ENCODE assay signal across 1 cellular context in the genomic region with DNA sequence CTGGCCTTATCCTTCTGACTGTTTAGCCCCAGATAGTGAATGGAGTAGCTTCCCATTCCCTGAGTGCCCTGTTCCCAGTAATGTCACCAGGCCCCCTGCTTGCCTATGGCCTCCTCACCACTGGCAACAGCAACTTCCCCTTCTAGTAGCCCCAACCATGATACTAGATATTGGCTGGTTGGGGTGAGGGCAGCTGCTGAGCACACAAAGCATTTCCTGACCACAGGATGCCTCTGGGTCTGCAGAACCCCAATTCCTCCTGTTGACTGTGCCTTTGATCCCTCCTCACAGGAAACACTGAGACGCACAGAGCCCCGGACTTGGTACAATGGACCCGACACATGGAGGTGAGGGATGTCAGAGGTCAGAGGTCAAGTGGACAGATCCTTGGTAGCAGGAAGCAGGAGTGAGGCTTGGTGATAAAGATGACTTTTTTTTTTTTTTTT.
TF ChIP-seq lines count a peak whose summit lies in the region.

No MANE protein-coding gene starts in this region.

TF ChIP-seq in HepG2, 621 proteins besides CTCF, POLR2A, EP300 and RAD21 (continued from another document and continues in another):
- TF ChIP-seq IRF1 (CRISPR knock-in tag; IDR thresholded peaks at IDR 0.05; ENCODE audit: low read depth): no peak
- peak; percentile 21 for TF ChIP-seq SKI (IDR thresholded peaks at IDR 0.05; ENCODE audit: partially characterized antibody)
- TF ChIP-seq MIER3 (CRISPR knock-in tag; IDR thresholded peaks at IDR 0.05; ENCODE audit: borderline replicate concordance): peak; percentile 24; the same call in 1 of the 2 replicates
- peak; percentile 51 for TF ChIP-seq NCOR1 (IDR thresholded peaks at IDR 0.05; ENCODE audit: borderline replicate concordance, low read length)
- peak; percentile 35; the same call in 1 of the 2 replicates for TF ChIP-seq CBX5 (CRISPR knock-in tag; IDR thresholded peaks at IDR 0.05; ENCODE audit: borderline replicate concordance)
- TF ChIP-seq, protein P1, sequence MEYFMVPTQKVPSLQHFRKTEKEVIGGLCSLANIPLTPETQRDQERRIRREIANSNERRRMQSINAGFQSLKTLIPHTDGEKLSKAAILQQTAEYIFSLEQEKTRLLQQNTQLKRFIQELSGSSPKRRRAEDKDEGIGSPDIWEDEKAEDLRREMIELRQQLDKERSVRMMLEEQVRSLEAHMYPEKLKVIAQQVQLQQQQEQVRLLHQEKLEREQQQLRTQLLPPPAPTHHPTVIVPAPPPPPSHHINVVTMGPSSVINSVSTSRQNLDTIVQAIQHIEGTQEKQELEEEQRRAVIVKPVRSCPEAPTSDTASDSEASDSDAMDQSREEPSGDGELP (IDR thresholded peaks at IDR 0.05; ENCODE audit: borderline replicate concordance, low read depth): no peak
- TF ChIP-seq ARNTL (CRISPR knock-in tag; IDR thresholded peaks at IDR 0.05): peak; percentile 56; the same call in 1 of the 2 replicates
- TF ChIP-seq ZNF335 (CRISPR knock-in tag; IDR thresholded peaks at IDR 0.05): peak; percentile 84; the same call in 1 of the 2 replicates
- no peak for TF ChIP-seq ZFP82 (CRISPR knock-in tag; IDR thresholded peaks at IDR 0.05; ENCODE audit: borderline replicate concordance)
- TF ChIP-seq HHEX (CRISPR knock-in tag; IDR thresholded peaks at IDR 0.05): peak; percentile 36; the same call in 1 of the 2 replicates
- peak; percentile 67 for TF ChIP-seq HOXA3 (CRISPR knock-in tag; IDR thresholded peaks at IDR 0.05)
- TF ChIP-seq SP5 (CRISPR knock-in tag; IDR thresholded peaks at IDR 0.05; ENCODE audit: borderline replicate concordance, low read depth): 0 out of 2 replicates have a peak, but pooled peaks have one; percentile 40
- TF ChIP-seq BORCS8-MEF2B (CRISPR knock-in tag; IDR thresholded peaks at IDR 0.05): 0 out of 2 replicates have a peak, but pooled peaks have one; percentile 4
- TF ChIP-seq, protein P2, sequence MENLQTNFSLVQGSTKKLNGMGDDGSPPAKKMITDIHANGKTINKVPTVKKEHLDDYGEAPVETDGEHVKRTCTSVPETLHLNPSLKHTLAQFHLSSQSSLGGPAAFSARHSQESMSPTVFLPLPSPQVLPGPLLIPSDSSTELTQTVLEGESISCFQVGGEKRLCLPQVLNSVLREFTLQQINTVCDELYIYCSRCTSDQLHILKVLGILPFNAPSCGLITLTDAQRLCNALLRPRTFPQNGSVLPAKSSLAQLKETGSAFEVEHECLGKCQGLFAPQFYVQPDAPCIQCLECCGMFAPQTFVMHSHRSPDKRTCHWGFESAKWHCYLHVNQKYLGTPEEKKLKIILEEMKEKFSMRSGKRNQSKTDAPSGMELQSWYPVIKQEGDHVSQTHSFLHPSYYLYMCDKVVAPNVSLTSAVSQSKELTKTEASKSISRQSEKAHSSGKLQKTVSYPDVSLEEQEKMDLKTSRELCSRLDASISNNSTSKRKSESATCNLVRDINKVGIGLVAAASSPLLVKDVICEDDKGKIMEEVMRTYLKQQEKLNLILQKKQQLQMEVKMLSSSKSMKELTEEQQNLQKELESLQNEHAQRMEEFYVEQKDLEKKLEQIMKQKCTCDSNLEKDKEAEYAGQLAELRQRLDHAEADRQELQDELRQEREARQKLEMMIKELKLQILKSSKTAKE (CRISPR knock-in tag; IDR thresholded peaks at IDR 0.05; ENCODE audit: borderline replicate concordance): peak; percentile 91
- no peak for TF ChIP-seq ZNF720 (CRISPR knock-in tag; IDR thresholded peaks at IDR 0.05)
- TF ChIP-seq ZNF143 (CRISPR knock-in tag; IDR thresholded peaks at IDR 0.05): 0 out of 2 replicates have a peak, but pooled peaks have one; percentile 38
- TF ChIP-seq FOXJ3 (CRISPR knock-in tag; IDR thresholded peaks at IDR 0.05; ENCODE audit: borderline replicate concordance): peak; percentile 63; the same call in 1 of the 2 replicates
- peak; percentile 22; the same call in 1 of the 2 replicates for TF ChIP-seq ZFX (CRISPR knock-in tag; IDR thresholded peaks at IDR 0.05; ENCODE audit: low read depth)
- TF ChIP-seq, protein P3, sequence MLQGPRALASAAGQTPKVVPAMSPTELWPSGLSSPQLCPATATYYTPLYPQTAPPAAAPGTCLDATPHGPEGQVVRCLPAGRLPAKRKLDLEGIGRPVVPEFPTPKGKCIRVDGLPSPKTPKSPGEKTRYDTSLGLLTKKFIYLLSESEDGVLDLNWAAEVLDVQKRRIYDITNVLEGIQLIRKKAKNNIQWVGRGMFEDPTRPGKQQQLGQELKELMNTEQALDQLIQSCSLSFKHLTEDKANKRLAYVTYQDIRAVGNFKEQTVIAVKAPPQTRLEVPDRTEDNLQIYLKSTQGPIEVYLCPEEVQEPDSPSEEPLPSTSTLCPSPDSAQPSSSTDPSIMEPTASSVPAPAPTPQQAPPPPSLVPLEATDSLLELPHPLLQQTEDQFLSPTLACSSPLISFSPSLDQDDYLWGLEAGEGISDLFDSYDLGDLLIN (CRISPR knock-in tag; IDR thresholded peaks at IDR 0.05; ENCODE audit: borderline replicate concordance): peak; percentile 18; the same call in 1 of the 2 replicates
- 0 out of 2 replicates have a peak, but pooled peaks have one; percentile 45 for TF ChIP-seq ISL2 (CRISPR knock-in tag; IDR thresholded peaks at IDR 0.05)
- no peak for TF ChIP-seq ARID3A (IDR thresholded peaks at IDR 0.05; ENCODE audit: low read depth, low read length)
- TF ChIP-seq SOX6 (IDR thresholded peaks at IDR 0.05): no peak
- TF ChIP-seq SOX6 (CRISPR knock-in tag; IDR thresholded peaks at IDR 0.05): peak; percentile 72
- TF ChIP-seq RFXAP (CRISPR knock-in tag; IDR thresholded peaks at IDR 0.05; ENCODE audit: borderline replicate concordance): no peak; the same call in 1 of the 2 replicates
- no peak for TF ChIP-seq SYNCRIP (IDR thresholded peaks at IDR 0.05; ENCODE audit: insufficient read depth, low read depth, low read length)
- TF ChIP-seq ZBTB7B (CRISPR knock-in tag; IDR thresholded peaks at IDR 0.05): 0 out of 2 replicates have a peak, but pooled peaks have one; percentile 24
- 0 out of 2 replicates have a peak, but pooled peaks have one; percentile 30 for TF ChIP-seq HNF1B (CRISPR knock-in tag; IDR thresholded peaks at IDR 0.05)
- TF ChIP-seq, protein P4, sequence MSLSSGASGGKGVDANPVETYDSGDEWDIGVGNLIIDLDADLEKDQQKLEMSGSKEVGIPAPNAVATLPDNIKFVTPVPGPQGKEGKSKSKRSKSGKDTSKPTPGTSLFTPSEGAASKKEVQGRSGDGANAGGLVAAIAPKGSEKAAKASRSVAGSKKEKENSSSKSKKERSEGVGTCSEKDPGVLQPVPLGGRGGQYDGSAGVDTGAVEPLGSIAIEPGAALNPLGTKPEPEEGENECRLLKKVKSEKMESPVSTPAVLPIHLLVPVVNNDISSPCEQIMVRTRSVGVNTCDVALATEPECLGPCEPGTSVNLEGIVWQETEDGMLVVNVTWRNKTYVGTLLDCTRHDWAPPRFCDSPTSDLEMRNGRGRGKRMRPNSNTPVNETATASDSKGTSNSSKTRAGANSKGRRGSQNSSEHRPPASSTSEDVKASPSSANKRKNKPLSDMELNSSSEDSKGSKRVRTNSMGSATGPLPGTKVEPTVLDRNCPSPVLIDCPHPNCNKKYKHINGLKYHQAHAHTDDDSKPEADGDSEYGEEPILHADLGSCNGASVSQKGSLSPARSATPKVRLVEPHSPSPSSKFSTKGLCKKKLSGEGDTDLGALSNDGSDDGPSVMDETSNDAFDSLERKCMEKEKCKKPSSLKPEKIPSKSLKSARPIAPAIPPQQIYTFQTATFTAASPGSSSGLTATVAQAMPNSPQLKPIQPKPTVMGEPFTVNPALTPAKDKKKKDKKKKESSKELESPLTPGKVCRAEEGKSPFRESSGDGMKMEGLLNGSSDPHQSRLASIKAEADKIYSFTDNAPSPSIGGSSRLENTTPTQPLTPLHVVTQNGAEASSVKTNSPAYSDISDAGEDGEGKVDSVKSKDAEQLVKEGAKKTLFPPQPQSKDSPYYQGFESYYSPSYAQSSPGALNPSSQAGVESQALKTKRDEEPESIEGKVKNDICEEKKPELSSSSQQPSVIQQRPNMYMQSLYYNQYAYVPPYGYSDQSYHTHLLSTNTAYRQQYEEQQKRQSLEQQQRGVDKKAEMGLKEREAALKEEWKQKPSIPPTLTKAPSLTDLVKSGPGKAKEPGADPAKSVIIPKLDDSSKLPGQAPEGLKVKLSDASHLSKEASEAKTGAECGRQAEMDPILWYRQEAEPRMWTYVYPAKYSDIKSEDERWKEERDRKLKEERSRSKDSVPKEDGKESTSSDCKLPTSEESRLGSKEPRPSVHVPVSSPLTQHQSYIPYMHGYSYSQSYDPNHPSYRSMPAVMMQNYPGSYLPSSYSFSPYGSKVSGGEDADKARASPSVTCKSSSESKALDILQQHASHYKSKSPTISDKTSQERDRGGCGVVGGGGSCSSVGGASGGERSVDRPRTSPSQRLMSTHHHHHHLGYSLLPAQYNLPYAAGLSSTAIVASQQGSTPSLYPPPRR (CRISPR knock-in tag; IDR thresholded peaks at IDR 0.05; ENCODE audit: borderline replicate concordance): peak; percentile 86
- TF ChIP-seq, protein P5, sequence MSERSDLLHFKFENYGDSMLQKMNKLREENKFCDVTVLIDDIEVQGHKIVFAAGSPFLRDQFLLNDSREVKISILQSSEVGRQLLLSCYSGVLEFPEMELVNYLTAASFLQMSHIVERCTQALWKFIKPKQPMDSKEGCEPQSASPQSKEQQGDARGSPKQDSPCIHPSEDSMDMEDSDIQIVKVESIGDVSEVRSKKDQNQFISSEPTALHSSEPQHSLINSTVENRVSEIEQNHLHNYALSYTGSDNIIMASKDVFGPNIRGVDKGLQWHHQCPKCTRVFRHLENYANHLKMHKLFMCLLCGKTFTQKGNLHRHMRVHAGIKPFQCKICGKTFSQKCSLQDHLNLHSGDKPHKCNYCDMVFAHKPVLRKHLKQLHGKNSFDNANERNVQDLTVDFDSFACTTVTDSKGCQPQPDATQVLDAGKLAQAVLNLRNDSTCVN (CRISPR knock-in tag; IDR thresholded peaks at IDR 0.05; ENCODE audit: borderline replicate concordance): no peak; the same call in 1 of the 2 replicates
- no peak for TF ChIP-seq ZNF790 (CRISPR knock-in tag; IDR thresholded peaks at IDR 0.05; ENCODE audit: borderline replicate concordance)
- TF ChIP-seq SIX4 (CRISPR knock-in tag; IDR thresholded peaks at IDR 0.05): 0 out of 2 replicates have a peak, but pooled peaks have one; percentile 30
- TF ChIP-seq BCLAF1 (IDR thresholded peaks at IDR 0.05): no peak
- TF ChIP-seq ZNF782 (CRISPR knock-in tag; IDR thresholded peaks at IDR 0.05; ENCODE audit: borderline replicate concordance): no peak
- 0 out of 2 replicates have a peak, but pooled peaks have one; percentile 44 for TF ChIP-seq ZNF614 (CRISPR knock-in tag; IDR thresholded peaks at IDR 0.05; ENCODE audit: borderline replicate concordance)
- TF ChIP-seq ZNF746 (CRISPR knock-in tag; IDR thresholded peaks at IDR 0.05): peak; percentile 61; the same call in 1 of the 2 replicates
- no peak; the same call in 1 of the 2 replicates for TF ChIP-seq ZBTB43 (CRISPR knock-in tag; conservative IDR thresholded peaks at IDR 0.05)
- peak; percentile 37; the same call in 1 of the 2 replicates for TF ChIP-seq POLR2AphosphoS5 (IDR thresholded peaks at IDR 0.05; ENCODE audit: low read depth, low read length)
